Comparison of ENCODE assay signal across 23 cellular contexts in the genomic region with DNA sequence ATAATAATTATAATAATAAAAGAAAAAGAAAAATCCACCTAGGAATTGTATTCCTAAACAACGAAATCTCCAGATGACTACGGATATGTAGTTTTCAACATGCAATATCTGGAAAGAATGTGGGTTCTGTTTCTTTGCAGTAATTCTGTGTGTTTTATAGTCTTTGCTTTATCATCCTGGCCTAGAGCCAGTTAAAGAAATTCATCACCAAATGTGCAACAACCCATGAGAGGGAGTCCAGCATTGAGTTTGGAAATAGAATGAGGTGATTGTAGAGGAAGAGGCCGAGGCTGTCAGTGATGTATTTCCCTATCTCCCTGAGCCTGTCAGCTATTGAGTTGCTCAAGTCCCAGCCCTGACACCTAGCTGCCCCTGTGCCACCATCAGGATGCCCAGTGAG.
DNase-seq lines count a peak whose midpoint lies in the region; ATAC-seq and TF ChIP-seq lines count a peak whose summit lies in the region.
"Had no signal": no experiment of that assay in that cellular context is flagged by ENCODE, and none has a peak within 500 bp of the region (broad histone marks: within the 10 kb centered on the region; RNA-seq: fewer than 3 reads in every experiment).

No MANE protein-coding gene starts in this region.

- DNase-seq in amniotic epithelial cell (ENCODE audit: low read depth) (peak; percentile 88), fibroblast of pulmonary artery (ENCODE audit: low read depth) (peak; percentile 45), GM10266 (ENCODE audit: extremely low spot score) (no peak), NCI-H1930 (lab: John Stamatoyannopoulos, UW) (no peak)
- DNase-seq in effector CD4-positive, alpha-beta T cell = no peak
- DNase-seq: activated CD4-positive, alpha-beta T cell treated with anti-CD3 and anti-CD28 coated beads for 36 hours; activated naive CD4-positive, alpha-beta T cell; activated T-cell treated with anti-CD3 and anti-CD28 coated beads, Interleukin-2, amount 50 U/mL, for 4 hours; CD8-positive, alpha-beta memory T cell; cortex of kidney; glutamatergic neuron; KG1; natural killer cell; NCI-H1436 treated with DMSO at 0.1 percent for 48 hours; NCI-H526; right lobe of liver; stimulated activated CD4-positive, alpha-beta T cell treated with anti-CD3 and anti-CD28 coated beads, Interleukin-15, amount 100 ng/mL, for 24 hours; T-helper 1 cell; upper lobe of left lung had no signal

- H3K79me2 ChIP-seq in neural cell (replicated peaks; ENCODE audit: insufficient read depth, low read length) = no peaks in the 10 kb centered on the region

- TF ChIP-seq CTCF in 22Rv1 (IDR thresholded peaks at IDR 0.05) (no peak), fibroblast of pulmonary artery (IDR thresholded peaks at IDR 0.05; ENCODE audit: low read length, missing control alignments) (no peak), neural cell (IDR thresholded peaks at IDR 0.05; ENCODE audit: poor library complexity, severe bottlenecking) (no peak), GM10266 (IDR thresholded peaks at IDR 0.05; ENCODE audit: control insufficient read depth, insufficient read depth, low read depth, missing control alignments) (no peak)

- H4K20me1 ChIP-seq in neural cell (ENCODE audit: insufficient read depth) = no peaks in the 10 kb centered on the region

- H3K4me3 ChIP-seq in fibroblast of pulmonary artery (replicated peaks; ENCODE audit: low read depth, low read length) (no peak overlapping the region), neural cell (ENCODE audit: low read length) (no peak overlapping the region)
- H3K4me3 ChIP-seq: right lobe of liver, SJSA1, upper lobe of left lung had no signal

- TF ChIP-seq EP300 in neural cell (conservative IDR thresholded peaks at IDR 0.05; ENCODE audit: poor library complexity, severe bottlenecking) = no peak

- no peaks in the 10 kb centered on the region for H3K9me3 ChIP-seq in neural cell (ENCODE audit: low read length)
- H3K9me3 ChIP-seq: right lobe of liver, SJSA1, upper lobe of left lung had no signal

- no peak overlapping the region for H3K4me2 ChIP-seq in neural cell (ENCODE audit: low read length)

- no peaks in the 10 kb centered on the region for H3K36me3 ChIP-seq in neural cell (ENCODE audit: insufficient read depth, low read length)
- H3K36me3 ChIP-seq: right lobe of liver, SJSA1, upper lobe of left lung had no signal

- peaks cover 5% of the 10 kb centered on the region for H3F3A ChIP-seq in neural cell (ENCODE audit: insufficient read depth, low read length, poor library complexity, severe bottlenecking)

- ATAC-seq in HG03460 (IDR thresholded peaks at IDR 0.05; ENCODE audit: unreplicated experiment) = no peak
- ATAC-seq: activated CD4-positive, alpha-beta T cell treated with anti-CD3 and anti-CD28 coated beads for 36 hours; activated T-cell treated with anti-CD3 and anti-CD28 coated beads, Interleukin-2, amount 50 U/mL, for 4 hours; natural killer cell; right lobe of liver had no signal

- H3K9ac ChIP-seq in neural cell (ENCODE audit: low read length) = no peak overlapping the region

- H3K27ac ChIP-seq in 22Rv1 (peak overlapping the region; percentile 55), neural cell (ENCODE audit: low read length) (peak overlapping the region; percentile 94)
- H3K27ac ChIP-seq: right lobe of liver, SJSA1, upper lobe of left lung had no signal

- H2AFZ ChIP-seq in neural cell (ENCODE audit: low read depth, low read length) = no peak overlapping the region

- TF ChIP-seq RAD21 in neural cell (conservative IDR thresholded peaks at IDR 0.05) = no peak

- H3K27me3 ChIP-seq in neural cell (ENCODE audit: insufficient read depth, low read depth, low read length) = no peaks in the 10 kb centered on the region
- H3K27me3 ChIP-seq: right lobe of liver, SJSA1, upper lobe of left lung had no signal

- no peaks in the 10 kb centered on the region for H3K9me2 ChIP-seq in neural cell (ENCODE audit: insufficient read depth, low read length)

TF ChIP-seq in neural cell, 6 proteins besides CTCF, POLR2A, EP300 and RAD21:
- TF ChIP-seq TAF1 (IDR thresholded peaks at IDR 0.05; ENCODE audit: low read depth) (no peak), EZH2 (IDR thresholded peaks at IDR 0.05; ENCODE audit: borderline replicate concordance, insufficient read depth, low read length, poor library complexity, severe bottlenecking) (no peak), SMC3 (conservative IDR thresholded peaks at IDR 0.05; ENCODE audit: poor library complexity) (no peak), POLR2AphosphoS5 (IDR thresholded peaks at IDR 0.05) (no peak), MXI1 (conservative IDR thresholded peaks at IDR 0.05; ENCODE audit: poor library complexity, severe bottlenecking) (no peak)
- TF ChIP-seq, protein P1, sequence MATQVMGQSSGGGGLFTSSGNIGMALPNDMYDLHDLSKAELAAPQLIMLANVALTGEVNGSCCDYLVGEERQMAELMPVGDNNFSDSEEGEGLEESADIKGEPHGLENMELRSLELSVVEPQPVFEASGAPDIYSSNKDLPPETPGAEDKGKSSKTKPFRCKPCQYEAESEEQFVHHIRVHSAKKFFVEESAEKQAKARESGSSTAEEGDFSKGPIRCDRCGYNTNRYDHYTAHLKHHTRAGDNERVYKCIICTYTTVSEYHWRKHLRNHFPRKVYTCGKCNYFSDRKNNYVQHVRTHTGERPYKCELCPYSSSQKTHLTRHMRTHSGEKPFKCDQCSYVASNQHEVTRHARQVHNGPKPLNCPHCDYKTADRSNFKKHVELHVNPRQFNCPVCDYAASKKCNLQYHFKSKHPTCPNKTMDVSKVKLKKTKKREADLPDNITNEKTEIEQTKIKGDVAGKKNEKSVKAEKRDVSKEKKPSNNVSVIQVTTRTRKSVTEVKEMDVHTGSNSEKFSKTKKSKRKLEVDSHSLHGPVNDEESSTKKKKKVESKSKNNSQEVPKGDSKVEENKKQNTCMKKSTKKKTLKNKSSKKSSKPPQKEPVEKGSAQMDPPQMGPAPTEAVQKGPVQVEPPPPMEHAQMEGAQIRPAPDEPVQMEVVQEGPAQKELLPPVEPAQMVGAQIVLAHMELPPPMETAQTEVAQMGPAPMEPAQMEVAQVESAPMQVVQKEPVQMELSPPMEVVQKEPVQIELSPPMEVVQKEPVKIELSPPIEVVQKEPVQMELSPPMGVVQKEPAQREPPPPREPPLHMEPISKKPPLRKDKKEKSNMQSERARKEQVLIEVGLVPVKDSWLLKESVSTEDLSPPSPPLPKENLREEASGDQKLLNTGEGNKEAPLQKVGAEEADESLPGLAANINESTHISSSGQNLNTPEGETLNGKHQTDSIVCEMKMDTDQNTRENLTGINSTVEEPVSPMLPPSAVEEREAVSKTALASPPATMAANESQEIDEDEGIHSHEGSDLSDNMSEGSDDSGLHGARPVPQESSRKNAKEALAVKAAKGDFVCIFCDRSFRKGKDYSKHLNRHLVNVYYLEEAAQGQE (IDR thresholded peaks at IDR 0.05; ENCODE audit: borderline replicate concordance) = no peak

Comparison
In these comparisons a context has a peak if more than half of its experiments do, and no peak if none do; other contexts are left out.
1. DNase-seq: peak in amniotic epithelial cell (single experiment) and fibroblast of pulmonary artery (single experiment); none in GM10266 (single experiment), effector CD4-positive, alpha-beta T cell (single experiment) and NCI-H1930 (0 of 2).